ENCODE assay signal across 20 cellular contexts in genomic region chr6:123089223-123089622, GRCh38.
"Had no signal": no experiment of that assay in that cellular context is flagged by ENCODE, and none has a peak within 500 bp of the region (broad histone marks: within the 10 kb centered on the region; RNA-seq: fewer than 3 reads in every experiment).

No MANE protein-coding gene starts in this region.

- H3K4me1 ChIP-seq: body of pancreas, lower lobe of right lung, neural progenitor cell, pancreas, testis, upper lobe of right lung had no signal

- H3K9me3 Mint-ChIP-seq: dendritic cell treated with granulocyte-macrophage colony-stimulating factor and Interleukin-4, amounts not matched to agents 40 ng/mL and 50 ng/mL, for 4 days; neural progenitor cell; stimulated activated naive CD8-positive, alpha-beta T cell treated with anti-CD3 and anti-CD28 coated beads, Interleukin-15, Interleukin-2, amounts not matched to agents 100 ng/mL and 50 ng/mL, for 24 hours had no signal

- H3K4me1 Mint-ChIP-seq: activated CD4-positive, alpha-beta T cell treated with anti-CD3 and anti-CD28 coated beads for 36 hours; activated naive CD4-positive, alpha-beta T cell treated with anti-CD3 and anti-CD28 coated beads, Interleukin-2, amount 50 U/mL, for 24 hours; activated T-helper 17 cell treated with anti-CD3 and anti-CD28 coated beads, Interleukin-2, amount 50 U/mL, for 72 hours; central memory CD8-positive, alpha-beta T cell; neural progenitor cell had no signal

- H3K9me3 ChIP-seq: body of pancreas, lower lobe of right lung, pancreas, testis, upper lobe of right lung had no signal

- H3K4me3 Mint-ChIP-seq: activated CD4-positive, alpha-beta T cell treated with anti-CD3 and anti-CD28 coated beads for 36 hours; activated naive CD4-positive, alpha-beta T cell treated with anti-CD3 and anti-CD28 coated beads, Interleukin-2, amount 50 U/mL, for 24 hours; activated T-helper 17 cell treated with anti-CD3 and anti-CD28 coated beads, Interleukin-2, amount 50 U/mL, for 72 hours; central memory CD8-positive, alpha-beta T cell; dendritic cell treated with granulocyte-macrophage colony-stimulating factor and Interleukin-4, amounts not matched to agents 40 ng/mL and 50 ng/mL, for 4 days; neural progenitor cell; stimulated activated naive CD8-positive, alpha-beta T cell treated with anti-CD3 and anti-CD28 coated beads, Interleukin-15, Interleukin-2, amounts not matched to agents 100 ng/mL and 50 ng/mL, for 24 hours had no signal

- H3K27me3 Mint-ChIP-seq: activated CD4-positive, alpha-beta T cell treated with anti-CD3 and anti-CD28 coated beads for 36 hours; activated naive CD4-positive, alpha-beta T cell treated with anti-CD3 and anti-CD28 coated beads, Interleukin-2, amount 50 U/mL, for 24 hours; activated T-helper 17 cell treated with anti-CD3 and anti-CD28 coated beads, Interleukin-2, amount 50 U/mL, for 72 hours; central memory CD8-positive, alpha-beta T cell; dendritic cell treated with granulocyte-macrophage colony-stimulating factor and Interleukin-4, amounts not matched to agents 40 ng/mL and 50 ng/mL, for 4 days; stimulated activated naive CD8-positive, alpha-beta T cell treated with anti-CD3 and anti-CD28 coated beads, Interleukin-15, Interleukin-2, amounts not matched to agents 100 ng/mL and 50 ng/mL, for 24 hours had no signal

- H3K4me3 ChIP-seq: body of pancreas, lower lobe of right lung, neural progenitor cell, pancreas, testis, upper lobe of right lung had no signal

- H3K36me3 ChIP-seq: lower lobe of right lung, neural progenitor cell, pancreas, upper lobe of right lung, WERI-Rb-1 had no signal

- ATAC-seq: activated CD4-positive, alpha-beta T cell treated with anti-CD3 and anti-CD28 coated beads for 36 hours; activated T-helper 17 cell treated with anti-CD3 and anti-CD28 coated beads, Interleukin-2, amount 50 U/mL, for 72 hours; body of pancreas; lower lobe of right lung; pancreas; upper lobe of right lung had no signal

- H3K27ac Mint-ChIP-seq: activated CD4-positive, alpha-beta T cell treated with anti-CD3 and anti-CD28 coated beads for 36 hours; activated naive CD4-positive, alpha-beta T cell treated with anti-CD3 and anti-CD28 coated beads, Interleukin-2, amount 50 U/mL, for 24 hours; activated T-helper 17 cell treated with anti-CD3 and anti-CD28 coated beads, Interleukin-2, amount 50 U/mL, for 72 hours; dendritic cell treated with granulocyte-macrophage colony-stimulating factor and Interleukin-4, amounts not matched to agents 40 ng/mL and 50 ng/mL, for 4 days; neural progenitor cell; stimulated activated naive CD8-positive, alpha-beta T cell treated with anti-CD3 and anti-CD28 coated beads, Interleukin-15, Interleukin-2, amounts not matched to agents 100 ng/mL and 50 ng/mL, for 24 hours had no signal

- H2AFZ ChIP-seq: neural progenitor cell had no signal

- H3K27me3 ChIP-seq: body of pancreas, neural progenitor cell, pancreas, testis, upper lobe of right lung had no signal

- H3K4me2 ChIP-seq: neural progenitor cell had no signal

- FAIRE-seq: pancreas had no signal

- H3K36me3 Mint-ChIP-seq: activated naive CD4-positive, alpha-beta T cell treated with anti-CD3 and anti-CD28 coated beads, Interleukin-2, amount 50 U/mL, for 24 hours; neural progenitor cell had no signal

- H3K27ac ChIP-seq: body of pancreas, lower lobe of right lung, neural progenitor cell, pancreas, testis, upper lobe of right lung, WERI-Rb-1 had no signal

- H3K9ac ChIP-seq: neural progenitor cell had no signal

- DNase-seq: activated CD4-positive, alpha-beta T cell treated with anti-CD3 and anti-CD28 coated beads for 36 hours; amniotic stem cell; body of pancreas; erythroblast; hippocampal formation; kidney glomerular epithelial cell; lower lobe of right lung; midbrain; pancreas; stimulated activated CD4-positive, alpha-beta T cell treated with anti-CD3 and anti-CD28 coated beads, Interleukin-15, amount 100 ng/mL, for 24 hours; stimulated activated CD4-positive, alpha-beta T cell treated with anti-CD3 and anti-CD28 coated beads, Interleukin-4, amount 100 ng/mL, for 24 hours; testis; upper lobe of right lung; WERI-Rb-1 had no signal
